Comparison of ENCODE assay signal across 22 cellular contexts in genomic region chr6:2622683-2623082, GRCh38.
DNase-seq lines count a peak whose midpoint lies in the region; ATAC-seq and TF ChIP-seq lines count a peak whose summit lies in the region.
"Had no signal": no experiment of that assay in that cellular context is flagged by ENCODE, and none has a peak within 500 bp of the region (broad histone marks: within the 10 kb centered on the region; RNA-seq: fewer than 3 reads in every experiment).

No MANE protein-coding gene starts in this region.

- in situ Hi-C loops in astrocyte of the spinal cord (cut with HindIII; ENCODE audit: low sequenced_read_pairs) = no loop called here

- H3K4me1 ChIP-seq in BE2C = no peaks in the 10 kb centered on the region
- no peaks in the 10 kb centered on the region for H3K4me1 ChIP-seq in mucosa of descending colon (ENCODE audit: low read depth)
- H3K4me1 ChIP-seq: foreskin keratinocyte, SJSA1 had no signal

- no peaks in the 10 kb centered on the region for H3K36me3 ChIP-seq in BE2C
- no peaks in the 10 kb centered on the region for H3K36me3 ChIP-seq in mucosa of descending colon (ENCODE audit: low read depth)
- H3K36me3 ChIP-seq: ovary, SJSA1 had no signal

- intact Hi-C loops in mucosa of descending colon (cut with DNase I, micrococcal nuclease) = no loop called here

- H3K4me3 ChIP-seq in BE2C (ENCODE audit: low read depth, low read length) = no peak overlapping the region
- no peak overlapping the region for H3K4me3 ChIP-seq in astrocyte of the spinal cord (ENCODE audit: low read depth, low read length)
- H3K4me3 ChIP-seq in fibroblast of villous mesenchyme (ENCODE audit: low read depth, low read length) = no peak overlapping the region
- H3K4me3 ChIP-seq in mucosa of descending colon = no peak overlapping the region
- H3K4me3 ChIP-seq: ovary, SJSA1 had no signal

- H3K9me3 ChIP-seq in BE2C (no peaks in the 10 kb centered on the region), mucosa of descending colon (no peaks in the 10 kb centered on the region)
- H3K9me3 ChIP-seq: ovary, SJSA1 had no signal

- peaks cover 43% of the 10 kb centered on the region for H3K27me3 ChIP-seq in BE2C
- H3K27me3 ChIP-seq: ovary, SJSA1 had no signal

- no peak for ATAC-seq in mucosa of descending colon
- ATAC-seq: effector memory CD8-positive, alpha-beta T cell; foreskin keratinocyte; stimulated activated effector memory CD8-positive, alpha-beta T cell treated with anti-CD3 and anti-CD28 coated beads, Interleukin-12 subunit alpha, Interleukin-12 subunit beta, amount 100 ng/mL, for 72 hours had no signal

- no peak for DNase-seq in BE2C
- no peak for DNase-seq in astrocyte of the spinal cord (ENCODE audit: low read depth, low spot score)
- DNase-seq in fibroblast of villous mesenchyme (ENCODE audit: low read depth) = no peak
- peak; percentile 6 for DNase-seq in renal cortical epithelial cell (ENCODE audit: low read depth)
- no peak for DNase-seq in mucosa of descending colon
- no peak for DNase-seq in DMS53 (lab: John Stamatoyannopoulos, UW)
- no peak for DNase-seq in NCI-H2081 treated with DMSO at 0.1 percent for 48 hours (lab: John Stamatoyannopoulos, UW)
- DNase-seq in SW 1271 (lab: John Stamatoyannopoulos, UW) = no peak
- DNase-seq: activated B cell treated with CpG ODN at 0.5 μM for 24 hours; activated CD4-positive, alpha-beta T cell treated with anti-CD3 and anti-CD28 coated beads, Interleukin-2, amount 10 ng/mL, durations not matched to agents 7 days and 5 days; amniotic stem cell; DMS153; effector memory CD8-positive, alpha-beta T cell; erythroblast; foreskin keratinocyte; NCI-H146; NCI-H2107; NCI-H345; NCI-H748 treated with DMSO at 0.1 percent for 48 hours; ovary had no signal

- TF ChIP-seq CTCF in BE2C (IDR thresholded peaks at IDR 0.05; ENCODE audit: low read depth, low read length) (peak; percentile 8; the same call in 1 of the 2 replicates), astrocyte of the spinal cord (IDR thresholded peaks at IDR 0.05; ENCODE audit: low read depth, low read length) (peak; percentile 24), fibroblast of villous mesenchyme (IDR thresholded peaks at IDR 0.05; ENCODE audit: insufficient read depth, low read depth, low read length) (peak; percentile 10), mucosa of descending colon (IDR thresholded peaks at IDR 0.05) (no peak)
